Comparison of ENCODE assay signal across 8 cellular contexts in genomic region chr17:64326420-64327054, GRCh38.
DNase-seq lines count a peak whose midpoint lies in the region; ATAC-seq and TF ChIP-seq lines count a peak whose summit lies in the region.

No MANE protein-coding gene starts in this region.

- H3K4me1 ChIP-seq in adipocyte (ENCODE audit: control insufficient read depth, insufficient read depth, low read length): peaks cover 50% of the 10 kb centered on the region
- peaks cover 5 to 41% of the 10 kb centered on the region in 2 donors for H3K4me1 ChIP-seq in thoracic aorta (ENCODE audit: control insufficient read depth in 1 of 2, low read depth in 2 of 2)

- H3K4me3 ChIP-seq in adipocyte (ENCODE audit: low read length): no peak overlapping the region
- H3K4me3 ChIP-seq in kidney epithelial cell (ENCODE audit: low read depth, low read length): no peak overlapping the region
- H3K4me3 ChIP-seq in thoracic aorta: no peak overlapping the region

- H3K9ac ChIP-seq in adipocyte (ENCODE audit: low read length): peak overlapping the region; percentile 40

- peak; percentile 46 for ATAC-seq in thoracic aorta (ENCODE audit: insufficient number of reproducible peaks, low FRiP score, low read depth)
- ATAC-seq in activated T-cell treated with anti-CD3 and anti-CD28 coated beads, Interleukin-2, amount 50 U/mL, for 4 hours: no peak
- no peak for ATAC-seq in GM19463 (IDR thresholded peaks at IDR 0.05; ENCODE audit: unreplicated experiment)

- in situ Hi-C loops in KBM-7 (cut with MboI; ENCODE audit: low pct_unique_long_range_greater_than_20kb, low sequenced_read_pairs): loop anchor here (10.0 kb wide), 2 partner anchors 88 to 178 kb away; partner anchors contain the start of genes CEP95 and DDX5

- peak overlapping the region in 1 of 2 donors; percentile 40 for H3K27ac ChIP-seq in thoracic aorta

- no peak for TF ChIP-seq CTCF in kidney epithelial cell (IDR thresholded peaks at IDR 0.05; ENCODE audit: insufficient read depth, low read length, poor library complexity, severe bottlenecking)
- TF ChIP-seq CTCF in thoracic aorta (IDR thresholded peaks at IDR 0.05): no peak

- no peaks in the 10 kb centered on the region for H3K36me3 ChIP-seq in adipocyte (ENCODE audit: control insufficient read depth, insufficient read depth, low read length, severe bottlenecking)
- H3K36me3 ChIP-seq in kidney epithelial cell (ENCODE audit: control insufficient read depth, insufficient read depth, low read length): no peaks in the 10 kb centered on the region
- H3K36me3 ChIP-seq in thoracic aorta: no peaks in the 10 kb centered on the region

- H3K36me3 Mint-ChIP-seq in activated T-cell treated with anti-CD3 and anti-CD28 coated beads, Interleukin-2, amount 50 U/mL, for 4 hours (ENCODE audit: insufficient read depth): no peaks in the 10 kb centered on the region

- H3K4me1 Mint-ChIP-seq in activated T-cell treated with anti-CD3 and anti-CD28 coated beads, Interleukin-2, amount 50 U/mL, for 4 hours (ENCODE audit: low read depth): peaks cover 14% of the 10 kb centered on the region

- DNase-seq in KBM-7: peak; percentile 93
- peak; percentile 83 for DNase-seq in adipocyte (ENCODE audit: low read depth)
- DNase-seq in kidney epithelial cell (ENCODE audit: low read depth): peak; percentile 54
- DNase-seq in thoracic aorta (ENCODE audit: low spot score): peak; percentile 33
- no peak for DNase-seq in activated T-cell treated with anti-CD3 and anti-CD28 coated beads, Interleukin-2, amount 50 U/mL, for 4 hours
- no peak for DNase-seq in T-helper 1 cell
- no peak for DNase-seq in SHP77 treated with DMSO at 0.1 percent for 48 hours (lab: John Stamatoyannopoulos, UW)

- H3K27me3 ChIP-seq in adipocyte (replicated peaks; ENCODE audit: control insufficient read depth, insufficient read depth, low read length) (no peaks in the 10 kb centered on the region), kidney epithelial cell (ENCODE audit: control insufficient read depth, insufficient read depth, low read length) (no peaks in the 10 kb centered on the region), thoracic aorta (replicated peaks; ENCODE audit: insufficient read depth) (no peaks in the 10 kb centered on the region)

- H3K9me3 ChIP-seq in adipocyte (ENCODE audit: control insufficient read depth, low read length): no peaks in the 10 kb centered on the region
- no peaks in the 10 kb centered on the region for H3K9me3 ChIP-seq in thoracic aorta

- H3K27me3 Mint-ChIP-seq in activated T-cell treated with anti-CD3 and anti-CD28 coated beads, Interleukin-2, amount 50 U/mL, for 4 hours (ENCODE audit: low read depth): no peaks in the 10 kb centered on the region

- no peak overlapping the region for H3K4me3 Mint-ChIP-seq in activated T-cell treated with anti-CD3 and anti-CD28 coated beads, Interleukin-2, amount 50 U/mL, for 4 hours

- H3K9me3 Mint-ChIP-seq in activated T-cell treated with anti-CD3 and anti-CD28 coated beads, Interleukin-2, amount 50 U/mL, for 4 hours: no peaks in the 10 kb centered on the region

Comparison
In these comparisons a context has a peak if more than half of its experiments do, and no peak if none do; other contexts are left out.
1. DNase-seq: peak in KBM-7 (single experiment), adipocyte (single experiment), kidney epithelial cell (single experiment) and thoracic aorta (single experiment); none in activated T-cell treated with anti-CD3 and anti-CD28 coated beads, Interleukin-2, amount 50 U/mL, for 4 hours (single experiment), T-helper 1 cell (0 of 5) and SHP77 treated with DMSO at 0.1 percent for 48 hours (single experiment).